Comparison of ENCODE assay signal across 32 cellular contexts in genomic region chr14:54794148-54794547, GRCh38.
"Had no signal": no experiment of that assay in that cellular context is flagged by ENCODE, and none has a peak within 500 bp of the region (broad histone marks: within the 10 kb centered on the region; RNA-seq: fewer than 3 reads in every experiment).

No MANE protein-coding gene starts in this region.

- H3K27me3 ChIP-seq: SJCRH30 had no signal

- H3K27ac Mint-ChIP-seq: activated CD4-positive, alpha-beta T cell treated with anti-CD3 and anti-CD28 coated beads, Interleukin-2, amount 10 ng/mL, durations not matched to agents 24 days and 14 days; activated naive CD4-positive, alpha-beta T cell treated with anti-CD3 and anti-CD28 coated beads, Interleukin-2, amount 10 ng/mL, durations not matched to agents 7 days and 5 days; activated naive CD8-positive, alpha-beta T cell; activated naive CD8-positive, alpha-beta T cell treated with anti-CD3 and anti-CD28 coated beads, Interleukin-2, amount 50 U/mL, for 24 hours; activated T-helper 1 cell treated with anti-CD3 and anti-CD28 coated beads, Interleukin-12 subunit alpha, Interleukin-12 subunit beta, Interleukin-2, Interleukin-4 antibody, amounts not matched to agents 30 ng/mL and 10 ng/mL and 1 ng/mL, durations not matched to agents 14 hours and 24 hours and 36 hours had no signal

- H3K9me3 ChIP-seq: SJCRH30 had no signal

- H3K4me3 ChIP-seq: SJCRH30, SK-N-MC had no signal

- DNase-seq: activated CD4-positive, alpha-beta T cell treated with anti-CD3 and anti-CD28 coated beads for 1 hour; activated CD4-positive, alpha-beta T cell treated with anti-CD3 and anti-CD28 coated beads, Interleukin-2, amount 10 ng/mL, durations not matched to agents 24 days and 14 days; activated CD4-positive, alpha-beta T cell treated with anti-CD3 and anti-CD28 coated beads, Interleukin-2, amount 50 U/mL, for 48 hours; activated CD4-positive, CD25-positive, alpha-beta regulatory T cell; activated CD8-positive, alpha-beta memory T cell treated with anti-CD3 and anti-CD28 coated beads, Interleukin-2, amount 50 U/mL, for 4 hours; activated naive CD4-positive, alpha-beta T cell treated with anti-CD3 and anti-CD28 coated beads, Interleukin-2, amount 10 ng/mL, durations not matched to agents 7 days and 5 days; activated naive CD8-positive, alpha-beta T cell treated with anti-CD3 and anti-CD28 coated beads, Interleukin-2, amount 50 U/mL, for 24 hours; activated T-cell treated with anti-CD3 and anti-CD28 coated beads for 4 hours; activated T-cell treated with anti-CD3 and anti-CD28 coated beads, Interleukin-2, amount 50 U/mL, for 4 hours; anterior cingulate cortex; central memory CD4-positive, alpha-beta T cell; KBM-7; NCI-H1092 treated with DMSO at 0.1 percent for 48 hours; NCI-H1417; NCI-H146; NCI-H187; NCI-H2029 treated with DMSO at 0.1 percent for 48 hours; NCI-H2107; NCI-H2171; NCI-H510A treated with DMSO at 0.1 percent for 48 hours; NCI-H526 treated with DMSO at 0.1 percent for 48 hours; NCI-H774; SHP77; SJCRH30; T1000; WERI-Rb-1 had no signal

- FAIRE-seq: bronchial epithelial cell had no signal

- H3K4me1 Mint-ChIP-seq: activated CD4-positive, alpha-beta T cell treated with anti-CD3 and anti-CD28 coated beads, Interleukin-2, amount 10 ng/mL, durations not matched to agents 24 days and 14 days; activated naive CD4-positive, alpha-beta T cell treated with anti-CD3 and anti-CD28 coated beads, Interleukin-2, amount 10 ng/mL, durations not matched to agents 7 days and 5 days; activated naive CD8-positive, alpha-beta T cell treated with anti-CD3 and anti-CD28 coated beads, Interleukin-2, amount 50 U/mL, for 24 hours; brain had no signal

- H3K27ac ChIP-seq: SJCRH30, SK-N-MC, WERI-Rb-1 had no signal

- H3K4me3 Mint-ChIP-seq: activated CD4-positive, alpha-beta T cell treated with anti-CD3 and anti-CD28 coated beads, Interleukin-2, amount 10 ng/mL, durations not matched to agents 24 days and 14 days; activated naive CD4-positive, alpha-beta T cell treated with anti-CD3 and anti-CD28 coated beads, Interleukin-2, amount 10 ng/mL, durations not matched to agents 7 days and 5 days; activated naive CD8-positive, alpha-beta T cell; activated naive CD8-positive, alpha-beta T cell treated with anti-CD3 and anti-CD28 coated beads, Interleukin-2, amount 50 U/mL, for 24 hours; activated T-cell treated with anti-CD3 and anti-CD28 coated beads, Interleukin-2, amount 50 U/mL, for 4 hours; activated T-helper 1 cell treated with anti-CD3 and anti-CD28 coated beads, Interleukin-12 subunit alpha, Interleukin-12 subunit beta, Interleukin-2, Interleukin-4 antibody, amounts not matched to agents 30 ng/mL and 10 ng/mL and 1 ng/mL, durations not matched to agents 14 hours and 24 hours and 36 hours; brain had no signal

- H3K27me3 Mint-ChIP-seq: activated naive CD8-positive, alpha-beta T cell treated with anti-CD3 and anti-CD28 coated beads, Interleukin-2, amount 50 U/mL, for 24 hours; brain had no signal

- H3K4me1 ChIP-seq: SJCRH30 had no signal

- H3K9me3 Mint-ChIP-seq: activated CD4-positive, alpha-beta T cell treated with anti-CD3 and anti-CD28 coated beads, Interleukin-2, amount 10 ng/mL, durations not matched to agents 24 days and 14 days had no signal

- H3K36me3 ChIP-seq: SJCRH30 had no signal

- ATAC-seq: activated naive CD8-positive, alpha-beta T cell treated with anti-CD3 and anti-CD28 coated beads, Interleukin-2, amount 50 U/mL, for 24 hours; activated T-cell treated with anti-CD3 and anti-CD28 coated beads, Interleukin-2, amount 50 U/mL, for 4 hours; Panc1 had no signal

- H3K36me3 Mint-ChIP-seq: activated naive CD4-positive, alpha-beta T cell treated with anti-CD3 and anti-CD28 coated beads, Interleukin-2, amount 10 ng/mL, durations not matched to agents 7 days and 5 days had no signal
